13 cellular contexts compared by ENCODE assay signal in genomic region chr1:51328926-51329325, GRCh38. TPM values are rescaled to one million over a fixed set of nuclear protein-coding genes. Genes with fewer than 3 reads are reported as not detected.
A peak's percentile ranks its signal among the peaks of the same experiment; 100 is the strongest.
DNase-seq lines count a peak whose midpoint lies in the region; ATAC-seq and TF ChIP-seq lines count a peak whose summit lies in the region.
"Had no signal": no experiment of that assay in that cellular context is flagged by ENCODE, and none has a peak within 500 bp of the region (broad histone marks: within the 10 kb centered on the region; RNA-seq: fewer than 3 reads in every experiment).

No MANE protein-coding gene starts in this region.

- no peaks in the 10 kb centered on the region for H3K27me3 ChIP-seq in breast epithelium
- no peaks in the 10 kb centered on the region for H3K27me3 ChIP-seq in body of pancreas

- no peaks in the 10 kb centered on the region for H3K4me1 ChIP-seq in breast epithelium
- H3K4me1 ChIP-seq in body of pancreas: peaks cover 26% of the 10 kb centered on the region

- intact Hi-C loops in breast epithelium (cut with DNase I; ENCODE audit: low total_unique reads): no loop called here
- intact Hi-C loops in MCF 10A (cut with micrococcal nuclease): no loop called here
- intact Hi-C loops in body of pancreas (cut with DNase I): no loop called here

- TF ChIP-seq POLR2A in breast epithelium (IDR thresholded peaks at IDR 0.05): no peak
- TF ChIP-seq POLR2A in body of pancreas (IDR thresholded peaks at IDR 0.05): no peak

- no peaks in the 10 kb centered on the region for H3K9me3 ChIP-seq in breast epithelium
- H3K9me3 ChIP-seq in body of pancreas: no peaks in the 10 kb centered on the region
- H3K9me3 ChIP-seq: esophagus squamous epithelium, upper lobe of right lung had no signal

- DNase-seq in breast epithelium (ENCODE audit: low spot score in 2 of 2): no peak
- no peak for DNase-seq in MCF 10A (ENCODE audit: unreplicated experiment)
- DNase-seq in body of pancreas: no peak
- DNase-seq in mesothelial cell of epicardium (ENCODE audit: low spot score in 2 of 2, unreplicated experiment in 2 of 2): no peak
- DNase-seq in type B pancreatic cell (ENCODE audit: extremely low spot score, unreplicated experiment): no peak
- DNase-seq in stimulated activated CD4-positive, alpha-beta T cell treated with anti-CD3 and anti-CD28 coated beads, Interleukin-15, amount 100 ng/mL, for 24 hours: no peak
- DNase-seq in NCI-H1092 treated with DMSO at 0.1 percent for 48 hours (lab: John Stamatoyannopoulos, UW): no peak
- DNase-seq in midbrain (lab: John Stamatoyannopoulos, UW): no peak
- DNase-seq: activated naive CD4-positive, alpha-beta T cell treated with anti-CD3 and anti-CD28 coated beads, Interleukin-2, amount 10 ng/mL, durations not matched to agents 7 days and 5 days; esophagus squamous epithelium; NCI-H82; SIG-M5 had no signal

- no peak for ATAC-seq in body of pancreas

- POLR2A ChIA-PET in MCF 10A (lab: Yijun Ruan, JAX): no interaction called here

- CTCF ChIA-PET in MCF 10A (lab: Yijun Ruan, JAX): no interaction called here

- TF ChIP-seq CTCF in breast epithelium (IDR thresholded peaks at IDR 0.05) (no peak), MCF 10A (IDR thresholded peaks at IDR 0.05; ENCODE audit: unreplicated experiment) (no peak), body of pancreas (IDR thresholded peaks at IDR 0.05) (no peak), mesothelial cell of epicardium (IDR thresholded peaks at IDR 0.05; ENCODE audit: unreplicated experiment) (no peak), type B pancreatic cell (conservative IDR thresholded peaks at IDR 0.05) (no peak)

- no peaks in the 10 kb centered on the region for H3K27me3 Mint-ChIP-seq in MCF 10A (ENCODE audit: insufficient read depth, unreplicated experiment)
- peaks cover 12% of the 10 kb centered on the region for H3K27me3 Mint-ChIP-seq in mesothelial cell of epicardium (ENCODE audit: low read depth)
- H3K27me3 Mint-ChIP-seq in type B pancreatic cell: peaks cover 16% of the 10 kb centered on the region

- no peaks in the 10 kb centered on the region for H3K9me3 Mint-ChIP-seq in MCF 10A (ENCODE audit: unreplicated experiment)
- no peaks in the 10 kb centered on the region for H3K9me3 Mint-ChIP-seq in mesothelial cell of epicardium
- no peaks in the 10 kb centered on the region for H3K9me3 Mint-ChIP-seq in type B pancreatic cell
- H3K9me3 Mint-ChIP-seq: activated naive CD4-positive, alpha-beta T cell treated with anti-CD3 and anti-CD28 coated beads, Interleukin-2, amount 10 ng/mL, durations not matched to agents 7 days and 5 days had no signal

- no peak overlapping the region for H3K27ac Mint-ChIP-seq in MCF 10A (ENCODE audit: low read depth, unreplicated experiment)
- H3K27ac Mint-ChIP-seq in mesothelial cell of epicardium: peak overlapping the region; percentile 43
- peak overlapping the region; percentile 79 for H3K27ac Mint-ChIP-seq in type B pancreatic cell
- H3K27ac Mint-ChIP-seq: activated naive CD4-positive, alpha-beta T cell treated with anti-CD3 and anti-CD28 coated beads, Interleukin-2, amount 10 ng/mL, durations not matched to agents 7 days and 5 days had no signal

- BruUV-seq in MCF 10A (replicated peaks; lab: Mats Ljungman, UMichigan): no TSS peak

- 68 to 77% methylated on average over 4 of the region's 4 CpGs for WGBS in body of pancreas, 2 donors

- H3K4me1 Mint-ChIP-seq in MCF 10A (ENCODE audit: insufficient read depth, unreplicated experiment) (peaks cover 13% of the 10 kb centered on the region), mesothelial cell of epicardium (peaks cover 41% of the 10 kb centered on the region), type B pancreatic cell (ENCODE audit: unreplicated experiment) (peaks cover 7% of the 10 kb centered on the region)

- H3K4me3 Mint-ChIP-seq in MCF 10A (ENCODE audit: unreplicated experiment) (no peak overlapping the region), mesothelial cell of epicardium (peak overlapping the region; percentile 66), type B pancreatic cell (peak overlapping the region; percentile 74)
- H3K4me3 Mint-ChIP-seq: activated naive CD4-positive, alpha-beta T cell treated with anti-CD3 and anti-CD28 coated beads, Interleukin-2, amount 10 ng/mL, durations not matched to agents 7 days and 5 days had no signal

- no peaks in the 10 kb centered on the region for H3K36me3 ChIP-seq in breast epithelium
- no peaks in the 10 kb centered on the region for H3K36me3 ChIP-seq in body of pancreas (replicated peaks in 1 of 2; ENCODE audit: insufficient read depth in 1 of 2, low read depth in 2 of 2)
- H3K36me3 ChIP-seq: esophagus squamous epithelium, upper lobe of right lung had no signal

- H3K36me3 Mint-ChIP-seq in MCF 10A (ENCODE audit: insufficient read depth, unreplicated experiment): no peaks in the 10 kb centered on the region
- H3K36me3 Mint-ChIP-seq in mesothelial cell of epicardium: no peaks in the 10 kb centered on the region
- no peaks in the 10 kb centered on the region for H3K36me3 Mint-ChIP-seq in type B pancreatic cell
- H3K36me3 Mint-ChIP-seq: activated naive CD4-positive, alpha-beta T cell treated with anti-CD3 and anti-CD28 coated beads, Interleukin-2, amount 10 ng/mL, durations not matched to agents 7 days and 5 days had no signal

- H3K4me3 ChIP-seq in breast epithelium (peak overlapping the region in 1 of 3 donors; percentile 9), body of pancreas (no peak overlapping the region)

- H3K27ac ChIP-seq in breast epithelium (peak overlapping the region; percentile 76 to 90), body of pancreas (peak overlapping the region; percentile 83 to 93 (median 87))

RNA-seq across cellular contexts. Expression of gene TTC39A, which starts 1.4 kb away (rescaled TPM):
- 100 to 1,000 TPM in 1 of 3 donors, 10 to 100 TPM in 1, under 1 TPM in 1; 0.96 to 111 (median 72.1) TPM for total RNA-seq in breast epithelium
- 0.35 and 1.2 TPM in 2 replicates for total RNA-seq in MCF 10A (2022)
- 10 to 100 TPM in 1 of 2 donors, 1 to 10 TPM in 1; 7.9 to 21.3 TPM for total RNA-seq in body of pancreas
- total RNA-seq in mesothelial cell of epicardium: 8.0 to 10.1 TPM (median 8.4 TPM) in 3 replicates
- 16.3 and 21.1 TPM in 2 replicates for total RNA-seq in type B pancreatic cell (ENCODE audit: low replicate concordance)
